Comparison of ENCODE assay signal across 16 cellular contexts in the genomic region with DNA sequence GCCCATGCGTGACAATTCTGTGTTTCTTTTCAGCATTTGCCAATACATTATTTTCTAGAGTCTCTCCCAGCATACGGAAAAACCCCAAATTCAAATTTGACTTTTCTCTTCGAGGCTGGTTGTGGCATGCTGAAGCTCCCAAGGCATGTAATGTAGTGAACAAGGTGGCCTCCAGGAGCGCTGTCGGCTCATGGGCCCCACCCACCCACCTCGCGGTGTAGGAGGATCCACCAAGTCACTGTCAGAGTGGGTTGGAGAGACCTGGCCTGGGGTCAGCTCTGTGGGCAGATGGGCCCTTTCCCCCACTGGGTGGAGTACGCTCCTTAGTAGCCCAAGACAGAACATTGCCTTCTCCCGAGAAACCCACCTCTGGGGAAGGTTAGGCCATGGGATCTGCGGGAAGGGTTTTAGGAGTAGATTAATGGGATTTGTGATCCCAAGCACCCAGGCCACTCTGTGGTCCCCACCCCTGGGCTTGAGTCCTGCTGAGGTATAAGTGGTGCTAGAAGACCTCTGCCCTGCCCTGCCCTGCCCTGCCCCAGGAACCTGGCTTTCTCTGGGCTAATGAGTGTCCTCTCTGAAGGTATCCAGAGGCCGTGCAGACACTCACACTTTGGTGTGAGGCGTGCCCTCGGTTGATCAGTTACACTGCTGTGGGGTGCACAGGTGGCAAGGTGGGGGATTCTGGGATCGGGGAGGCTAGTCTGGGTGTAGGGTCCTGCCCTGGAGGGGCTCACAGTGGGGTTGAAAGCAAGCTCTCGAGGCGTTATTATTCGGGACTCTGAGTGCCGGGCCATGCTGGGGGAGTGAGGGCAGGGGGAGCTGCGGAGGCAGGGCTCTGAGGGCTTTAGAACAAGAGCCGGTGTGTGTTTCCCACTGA.
DNase-seq lines count a peak whose midpoint lies in the region; ATAC-seq, FAIRE-seq and TF ChIP-seq lines count a peak whose summit lies in the region.
"Had no signal": no experiment of that assay in that cellular context is flagged by ENCODE, and none has a peak within 500 bp of the region (broad histone marks: within the 10 kb centered on the region; RNA-seq: fewer than 3 reads in every experiment).

No MANE protein-coding gene starts in this region.

- RAD21 ChIA-PET in HCT116 (lab: Charles Lee; ENCODE audit: low non-redundant PET in 1 of 2, low total read pairs in 2 of 2, uncharacterized antibody in 2 of 2, unreplicated experiment in 2 of 2): no interaction called here

- DNase-seq in HCT116 (ENCODE audit: low read depth, low spot score) (no peak), T-helper 17 cell (no peak), esophagus muscularis mucosa (ENCODE audit: extremely low spot score) (peak; percentile 87), progenitor cell of endocrine pancreas (ENCODE audit: low spot score, unreplicated experiment) (no peak), COR-L47 (lab: John Stamatoyannopoulos, UW) (no peak), Caco-2 (no peak), small intestine (no peak)
- DNase-seq: amniotic stem cell; erythroblast; HFFc6; left ventricle myocardium inferior; ovary; stimulated activated CD4-positive, alpha-beta T cell treated with anti-CD3 and anti-CD28 coated beads, Interleukin-2, amount 100 ng/mL, for 48 hours had no signal

- no peak overlapping the region for H3K9ac ChIP-seq in HCT116 (ENCODE audit: low read length)

- BruUV-seq in HCT116 (replicated peaks; lab: Mats Ljungman, UMichigan) (no TSS peak), Caco-2 (replicated peaks; lab: Mats Ljungman, UMichigan) (no TSS peak)

- TF ChIP-seq POLR2A in HCT116 (IDR thresholded peaks at IDR 0.05; ENCODE audit: borderline replicate concordance, extremely low read depth, insufficient read depth, insufficient read length) (no peak), esophagus muscularis mucosa (IDR thresholded peaks at IDR 0.05; ENCODE audit: low read depth) (no peak)

- H3K27ac Mint-ChIP-seq in T-helper 17 cell (no peak overlapping the region), progenitor cell of endocrine pancreas (peak overlapping the region; percentile 77), Caco-2 (ENCODE audit: unreplicated experiment) (no peak overlapping the region)
- H3K27ac Mint-ChIP-seq: activated T-helper 2 cell treated with anti-CD3 and anti-CD28 coated beads, Interferon-gamma antibody, Interleukin-2, Interleukin-4, amounts not matched to agents 10 μg/mL and 5 μg/mL and 100 μg/mL, durations not matched to agents 14 hours and 24 hours and 36 hours; HFFc6 had no signal

- H2AFZ ChIP-seq in HCT116 (ENCODE audit: low read depth, low read length, poor library complexity, severe bottlenecking): peak overlapping the region; percentile 54

- POLR2A ChIA-PET in HCT116 (lab: Charles Lee): no interaction called here
- POLR2A ChIA-PET in Caco-2 (lab: Charles Lee): no interaction called here

- FAIRE-seq in small intestine (lab: Jason Lieb, UNC): no peak
- FAIRE-seq: colon had no signal

- peak; percentile 97 for ATAC-seq in HCT116
- no peak for ATAC-seq in T-helper 17 cell
- ATAC-seq: gastroesophageal sphincter had no signal

- peaks cover 10% of the 10 kb centered on the region for H3K4me1 Mint-ChIP-seq in T-helper 17 cell
- H3K4me1 Mint-ChIP-seq in progenitor cell of endocrine pancreas (ENCODE audit: low read depth): peaks cover 8% of the 10 kb centered on the region
- H3K4me1 Mint-ChIP-seq in Caco-2 (ENCODE audit: low read depth, unreplicated experiment): no peaks in the 10 kb centered on the region

- H3K4me1 ChIP-seq in HCT116 (ENCODE audit: control insufficient read depth in 1 of 2, insufficient read depth in 2 of 2, low read length in 2 of 2): no peaks in the 10 kb centered on the region
- H3K4me1 ChIP-seq in esophagus muscularis mucosa: peaks cover 0 to 22% (median 13%) of the 10 kb centered on the region in 4 donors
- no peaks in the 10 kb centered on the region for H3K4me1 ChIP-seq in Caco-2
- no peaks in the 10 kb centered on the region for H3K4me1 ChIP-seq in small intestine (ENCODE audit: control insufficient read depth in 2 of 2, insufficient read depth in 1 of 2, low read depth in 1 of 2, low read length in 1 of 2)
- H3K4me1 ChIP-seq: left ventricle myocardium inferior had no signal

- intact Hi-C loops in HCT116 (cut with micrococcal nuclease) (no loop called here), esophagus muscularis mucosa (cut with DNase I) (no loop called here), Caco-2 (cut with micrococcal nuclease; ENCODE audit: unreplicated experiment) (no loop called here)

- WGBS in esophagus muscularis mucosa: 92% methylated on average over 19 of the region's 20 CpGs
- WGBS in small intestine, 3 donors: 90 to 92% (median 91%) methylated on average over 20 of the region's 20 CpGs

- no peaks in the 10 kb centered on the region for H4K20me1 ChIP-seq in HCT116 (ENCODE audit: insufficient read depth)

- H3K9me3 ChIP-seq in HCT116 (ENCODE audit: control insufficient read depth in 1 of 2, insufficient read depth in 1 of 2, low read depth in 1 of 2, low read length in 2 of 2) (no peaks in the 10 kb centered on the region), T-helper 17 cell (ENCODE audit: control insufficient read depth, low read length, poor library complexity, severe bottlenecking) (no peaks in the 10 kb centered on the region), esophagus muscularis mucosa (no peaks in the 10 kb centered on the region), Caco-2 (peaks cover 3% of the 10 kb centered on the region; the same call in 1 of the 2 replicates), small intestine (ENCODE audit: control insufficient read depth, low read depth) (no peaks in the 10 kb centered on the region)
- H3K9me3 ChIP-seq: gastroesophageal sphincter, left ventricle myocardium inferior, ovary had no signal

- H3K36me3 ChIP-seq in HCT116 (ENCODE audit: control insufficient read depth in 1 of 2, insufficient read depth in 2 of 2, low read length in 2 of 2) (no peaks in the 10 kb centered on the region), esophagus muscularis mucosa (no peaks in the 10 kb centered on the region), Caco-2 (ENCODE audit: control insufficient read depth, insufficient read depth, low read length) (no peaks in the 10 kb centered on the region), small intestine (ENCODE audit: control insufficient read depth in 2 of 2, insufficient read depth in 2 of 2, low read length in 2 of 2) (no peaks in the 10 kb centered on the region)
- H3K36me3 ChIP-seq: gastroesophageal sphincter, left ventricle myocardium inferior, ovary had no signal

- peak; percentile 10; the same call in 1 of the 2 replicates for TF ChIP-seq RAD21 in HCT116 (IDR thresholded peaks at IDR 0.05; ENCODE audit: low read depth)

- H3K9me2 ChIP-seq in HCT116 (ENCODE audit: insufficient read depth): no peaks in the 10 kb centered on the region

- H3K4me3 Mint-ChIP-seq in T-helper 17 cell (peak overlapping the region; percentile 41), progenitor cell of endocrine pancreas (ENCODE audit: low read depth) (no peak overlapping the region), Caco-2 (ENCODE audit: unreplicated experiment) (no peak overlapping the region)
- H3K4me3 Mint-ChIP-seq: HFFc6 had no signal

- peaks cover 3% of the 10 kb centered on the region for H3K9me3 Mint-ChIP-seq in progenitor cell of endocrine pancreas (ENCODE audit: low read depth)
- H3K9me3 Mint-ChIP-seq in Caco-2 (ENCODE audit: unreplicated experiment): no peaks in the 10 kb centered on the region
- H3K9me3 Mint-ChIP-seq: activated T-helper 2 cell treated with anti-CD3 and anti-CD28 coated beads, Interferon-gamma antibody, Interleukin-2, Interleukin-4, amounts not matched to agents 10 μg/mL and 5 μg/mL and 100 μg/mL, durations not matched to agents 14 hours and 24 hours and 36 hours had no signal

- H3K4me3 ChIP-seq in HCT116 (replicated peaks in 1 of 2; ENCODE audit: low read depth in 1 of 2, low read length in 2 of 2) (no peak overlapping the region), esophagus muscularis mucosa (no peak overlapping the region), Caco-2 (ENCODE audit: low read depth, low read length) (no peak overlapping the region), small intestine (ENCODE audit: low read depth in 1 of 2, low read length in 2 of 2) (no peak overlapping the region)
- H3K4me3 ChIP-seq: gastroesophageal sphincter, left ventricle myocardium inferior, ovary had no signal

- H3K27me3 Mint-ChIP-seq in T-helper 17 cell (no peaks in the 10 kb centered on the region), progenitor cell of endocrine pancreas (no peaks in the 10 kb centered on the region), Caco-2 (ENCODE audit: insufficient read depth, unreplicated experiment) (peaks cover 3% of the 10 kb centered on the region)

- H3K27ac ChIP-seq in HCT116 (ENCODE audit: low read depth, low read length) (no peak overlapping the region), esophagus muscularis mucosa (replicated peaks in 1 of 4) (no peak overlapping the region), small intestine (ENCODE audit: low read depth in 1 of 2, low read length in 1 of 2) (no peak overlapping the region)
- H3K27ac ChIP-seq: gastroesophageal sphincter, left ventricle myocardium inferior, ovary had no signal

- CTCF ChIA-PET in HCT116 (lab: Charles Lee): interaction anchor here (1.2 kb wide), 2 partner anchors 107 to 119 kb away, joined by 3 to 5 read pairs; no protein-coding TSS in a partner anchor
- CTCF ChIA-PET in Caco-2 (lab: Charles Lee): no interaction called here

- no peaks in the 10 kb centered on the region for H3K79me2 ChIP-seq in HCT116 (ENCODE audit: insufficient read depth, low read length)

- TF ChIP-seq EP300 in esophagus muscularis mucosa (IDR thresholded peaks at IDR 0.05): no peak

- TF ChIP-seq CTCF in HCT116 (IDR thresholded peaks at IDR 0.05 in 2 of 3, conservative IDR thresholded peaks at IDR 0.05 in 1 of 3; ENCODE audit: borderline replicate concordance in 1 of 3, insufficient read depth in 1 of 3, low read depth in 2 of 3, low read length in 2 of 3) (peak; percentile 4 to 77 (median 71); a peak in 4 of 6 replicates), esophagus muscularis mucosa (IDR thresholded peaks at IDR 0.05) (no peak), progenitor cell of endocrine pancreas (IDR thresholded peaks at IDR 0.05; ENCODE audit: unreplicated experiment) (no peak), Caco-2 (IDR thresholded peaks at IDR 0.05; ENCODE audit: insufficient read depth in 1 of 2, low read depth in 1 of 2, low read length in 1 of 2, severe bottlenecking in 1 of 2, unreplicated experiment in 1 of 2) (no peak)

- H3K27me3 ChIP-seq in HCT116 (ENCODE audit: insufficient read depth, low read length): peaks cover 21% of the 10 kb centered on the region
- H3K27me3 ChIP-seq in esophagus muscularis mucosa: no peaks in the 10 kb centered on the region
- no peaks in the 10 kb centered on the region; the same call in 1 of the 2 replicates for H3K27me3 ChIP-seq in Caco-2 (replicated peaks; ENCODE audit: control insufficient read depth, insufficient read depth, low read length)
- no peaks in the 10 kb centered on the region for H3K27me3 ChIP-seq in small intestine (ENCODE audit: control insufficient read depth in 2 of 2, insufficient read depth in 2 of 2, low read length in 2 of 2)
- H3K27me3 ChIP-seq: gastroesophageal sphincter, ovary had no signal

- no peak overlapping the region for H3K4me2 ChIP-seq in HCT116 (ENCODE audit: low read length)

- H3K36me3 Mint-ChIP-seq in T-helper 17 cell (ENCODE audit: low read depth) (peaks cover 3% of the 10 kb centered on the region), progenitor cell of endocrine pancreas (ENCODE audit: insufficient read depth) (peaks cover 4% of the 10 kb centered on the region), Caco-2 (ENCODE audit: insufficient read depth, unreplicated experiment) (no peaks in the 10 kb centered on the region)

Comparison
In these comparisons a context has a peak if more than half of its experiments do, and no peak if none do; other contexts are left out.
1. CTCF ChIP-seq: peak in HCT116 (3 of 3); none in esophagus muscularis mucosa (0 of 3), progenitor cell of endocrine pancreas (single experiment) and Caco-2 (0 of 2).